In genomic region chr22:36294293-36294620, GRCh38 we compare ENCODE assay signal across 16 cellular contexts.
"Had no signal": no experiment of that assay in that cellular context is flagged by ENCODE, and none has a peak within 500 bp of the region (broad histone marks: within the 10 kb centered on the region; RNA-seq: fewer than 3 reads in every experiment).

No MANE protein-coding gene starts in this region.

- H3K9me3 ChIP-seq: body of pancreas, colonic mucosa, esophagus muscularis mucosa, pancreas, tibial artery, uterus had no signal

- H3K4me2 ChIP-seq: hepatocyte had no signal

- H3K27me3 Mint-ChIP-seq: activated naive CD8-positive, alpha-beta T cell had no signal

- ATAC-seq: body of pancreas, pancreas, sciatic nerve had no signal

- H3K27me3 ChIP-seq: body of pancreas, colonic mucosa, esophagus muscularis mucosa, hepatocyte, pancreas, tibial artery, uterus had no signal

- H3K4me3 ChIP-seq: body of pancreas, colonic mucosa, esophagus muscularis mucosa, hepatocyte, pancreas, tibial artery, uterus had no signal

- H3K27ac Mint-ChIP-seq: activated naive CD8-positive, alpha-beta T cell had no signal

- H3K79me2 ChIP-seq: hepatocyte had no signal

- H3K27ac ChIP-seq: body of pancreas, colonic mucosa, hepatocyte, pancreas, uterus had no signal

- H3K4me3 Mint-ChIP-seq: activated naive CD8-positive, alpha-beta T cell had no signal

- H3K4me1 ChIP-seq: body of pancreas, colonic mucosa, pancreas, tibial artery, uterus had no signal

- DNase-seq: activated CD4-positive, alpha-beta T cell treated with anti-CD3 and anti-CD28 coated beads, Interleukin-2, amount 50 U/mL, for 48 hours; activated CD4-positive, CD25-positive, alpha-beta regulatory T cell treated with anti-CD3 and anti-CD28 coated beads, Interleukin-2, amount 50 U/mL, for 72 hours; activated CD8-positive, alpha-beta memory T cell treated with anti-CD3 and anti-CD28 coated beads, Interleukin-2, amount 50 U/mL, for 4 hours; amniotic stem cell; body of pancreas; caudate nucleus; colonic mucosa; islet precursor cell; midbrain; uterus had no signal

- H3K36me3 ChIP-seq: uterus had no signal

- H2AFZ ChIP-seq: hepatocyte had no signal

- FAIRE-seq: pancreas had no signal
